Comparison of ENCODE assay signal across 22 cellular contexts in genomic region chr14:85154714-85155113, GRCh38.
DNase-seq lines count a peak whose midpoint lies in the region; ATAC-seq, FAIRE-seq and TF ChIP-seq lines count a peak whose summit lies in the region.
"Had no signal": no experiment of that assay in that cellular context is flagged by ENCODE, and none has a peak within 500 bp of the region (broad histone marks: within the 10 kb centered on the region; RNA-seq: fewer than 3 reads in every experiment).

No MANE protein-coding gene starts in this region.

- no peak for FAIRE-seq in GM12878 (lab: Jason Lieb, UNC)
- FAIRE-seq: A549, D721Med, GM12892, GM18507 had no signal

- TF ChIP-seq EP300 in GM12878 (IDR thresholded peaks at IDR 0.05; ENCODE audit: borderline replicate concordance in 1 of 2, control insufficient read depth in 1 of 2, low read depth in 2 of 2, low read length in 2 of 2): no peak

- H3K27ac ChIP-seq in MM.1S (ENCODE audit: low read length): no peak overlapping the region
- H3K27ac ChIP-seq in GM12878 (ENCODE audit: control insufficient read depth, insufficient read depth): no peak overlapping the region
- H3K27ac ChIP-seq: 22Rv1; A549; BLaER1 treated with 17β-estradiol and CSF1 and Interleukin-3, amounts not matched to agents 10 nM and 100 nM; C4-2B had no signal

- no peaks in the 10 kb centered on the region; the same call in 1 of the 2 replicates for H3F3A ChIP-seq in MM.1S (ENCODE audit: insufficient read depth, low read length)

- RAD21 ChIA-PET in GM12878 (lab: Charles Lee; ENCODE audit: unreplicated experiment): no interaction called here

- no peaks in the 10 kb centered on the region for H3K9me2 ChIP-seq in MM.1S (replicated peaks; ENCODE audit: insufficient read depth, low read length)

- POLR2A ChIA-PET in GM12878 (lab: Charles Lee): no interaction called here

- H3K36me3 ChIP-seq in MM.1S (replicated peaks; ENCODE audit: insufficient read depth, low read length): no peaks in the 10 kb centered on the region
- H3K36me3 ChIP-seq in GM12878 (ENCODE audit: control insufficient read depth in 2 of 2, insufficient read depth in 2 of 2, low read length in 1 of 2): no peaks in the 10 kb centered on the region
- H3K36me3 ChIP-seq: BLaER1 treated with 17β-estradiol and CSF1 and Interleukin-3, amounts not matched to agents 10 nM and 100 nM had no signal

- no TSS peak for BruUV-seq in GM12878 (replicated peaks; lab: Mats Ljungman, UMichigan)

- no peaks in the 10 kb centered on the region for H3K4me1 ChIP-seq in MM.1S (ENCODE audit: low read length)
- H3K4me1 ChIP-seq in GM12878 (ENCODE audit: control insufficient read depth, insufficient read depth, low read length): no peaks in the 10 kb centered on the region
- H3K4me1 ChIP-seq: A549; BLaER1 treated with 17β-estradiol and CSF1 and Interleukin-3, amounts not matched to agents 10 nM and 100 nM had no signal

- intact Hi-C loops in GM12878 (cut with micrococcal nuclease; ENCODE audit: unreplicated experiment): no loop called here

- no peak overlapping the region for H2AFZ ChIP-seq in MM.1S (ENCODE audit: low read length)
- H2AFZ ChIP-seq in GM12878 (ENCODE audit: control insufficient read depth, low read depth, low read length): no peak overlapping the region

- H3K27me3 ChIP-seq in MM.1S (replicated peaks; ENCODE audit: insufficient read depth, low read length) (no peaks in the 10 kb centered on the region), GM12878 (replicated peaks in 1 of 2; ENCODE audit: control insufficient read depth in 2 of 2, insufficient read depth in 2 of 2, low read length in 1 of 2) (no peaks in the 10 kb centered on the region)
- H3K27me3 ChIP-seq: BLaER1 treated with 17β-estradiol and CSF1 and Interleukin-3, amounts not matched to agents 10 nM and 100 nM had no signal

- H3K79me2 ChIP-seq in MM.1S (ENCODE audit: low read length): no peaks in the 10 kb centered on the region
- H3K79me2 ChIP-seq in GM12878 (ENCODE audit: control insufficient read depth, insufficient read depth, low read length): no peaks in the 10 kb centered on the region

- ATAC-seq in GM12878: peak; percentile 87
- ATAC-seq: A549; CD8-positive, alpha-beta T cell had no signal

- 42% methylated on average over 3 of the region's 3 CpGs for WGBS in GM12878 (ENCODE audit: insufficient coverage, insufficient replicate concordance, low lambda C conversion rate, missing lambda C conversion rate)

- CTCF ChIA-PET in GM12878 (lab: Yijun Ruan, JAX): no interaction called here

- no peak overlapping the region for H3K9ac ChIP-seq in MM.1S (ENCODE audit: low read length)
- H3K9ac ChIP-seq in GM12878 (ENCODE audit: control insufficient read depth, insufficient read depth, low read length): no peak overlapping the region
- H3K9ac ChIP-seq: BLaER1 treated with 17β-estradiol and CSF1 and Interleukin-3, amounts not matched to agents 10 nM and 100 nM had no signal

- H3K4me3 ChIP-seq in GM12865 (ENCODE audit: low read depth, low read length) (no peak overlapping the region), MM.1S (ENCODE audit: low read length) (no peak overlapping the region), GM12878 (no peak overlapping the region)
- H3K4me3 ChIP-seq: A549; BLaER1 treated with 17β-estradiol and CSF1 and Interleukin-3, amounts not matched to agents 10 nM and 100 nM had no signal

- in situ Hi-C loops in GM12878 (cut with MboI): no loop called here

- H3K9me3 ChIP-seq in MM.1S (replicated peaks; ENCODE audit: insufficient read depth, low read length): no peaks in the 10 kb centered on the region
- no peaks in the 10 kb centered on the region for H3K9me3 ChIP-seq in GM12878 (replicated peaks; ENCODE audit: control insufficient read depth, insufficient read depth, low read length)
- H3K9me3 ChIP-seq: A549; BLaER1 treated with 17β-estradiol and CSF1 and Interleukin-3, amounts not matched to agents 10 nM and 100 nM; Caco-2 had no signal

- TF ChIP-seq POLR2A in GM12878 (IDR thresholded peaks at IDR 0.05; ENCODE audit: low read depth, low read length): no peak

- DNase-seq in GM12865 (ENCODE audit: low read depth) (peak; percentile 1), MM.1S (peak; percentile 50), GM12878 (ENCODE audit: low read depth, low spot score) (no peak), cortex of kidney (lab: John Stamatoyannopoulos, UW) (no peak), glomerular visceral epithelial cell (ENCODE audit: extremely low spot score) (no peak)
- DNase-seq: AML-193; Caco-2; Calu3; CD4-positive, alpha-beta T cell; CD8-positive, alpha-beta T cell; DMS53; DMS79; DND-41; EL; GDM1 had no signal

- SMC1A ChIA-PET in GM12878 (lab: Charles Lee; ENCODE audit: uncharacterized antibody, unreplicated experiment): no interaction called here

- TF ChIP-seq CTCF in GM12865 (IDR thresholded peaks at IDR 0.05; ENCODE audit: insufficient read depth, low read depth, low read length, missing control alignments) (no peak), MM.1S (IDR thresholded peaks at IDR 0.05; ENCODE audit: low read length) (no peak), GM12878 (IDR thresholded peaks at IDR 0.05 in 2 of 3, conservative IDR thresholded peaks at IDR 0.05 in 1 of 3; ENCODE audit: control insufficient read depth in 2 of 3, extremely low read depth in 1 of 3, insufficient read depth in 1 of 3, low read depth in 3 of 3, low read length in 3 of 3) (no peak)

- H4K20me1 ChIP-seq in MM.1S (ENCODE audit: insufficient read depth, low read length) (no peaks in the 10 kb centered on the region), GM12878 (ENCODE audit: control insufficient read depth, insufficient read depth) (no peaks in the 10 kb centered on the region)
- H4K20me1 ChIP-seq: BLaER1 treated with 17β-estradiol and CSF1 and Interleukin-3, amounts not matched to agents 10 nM and 100 nM had no signal

- H3K4me2 ChIP-seq in MM.1S (ENCODE audit: low read depth, low read length) (no peak overlapping the region), GM12878 (ENCODE audit: control insufficient read depth, insufficient read depth) (no peak overlapping the region)
- H3K4me2 ChIP-seq: A549; BLaER1 treated with 17β-estradiol and CSF1 and Interleukin-3, amounts not matched to agents 10 nM and 100 nM had no signal

- TF ChIP-seq RAD21 in GM12878 (IDR thresholded peaks at IDR 0.05; ENCODE audit: insufficient read depth, low read depth, low read length): no peak

TF ChIP-seq in GM12878, 131 proteins besides CTCF, POLR2A, EP300 and RAD21:
- peak; percentile 35 to 54; a peak in 2 of 4 replicates for TF ChIP-seq IKZF2 (IDR thresholded peaks at IDR 0.05)
- TF ChIP-seq MEF2B (IDR thresholded peaks at IDR 0.05; ENCODE audit: partially characterized antibody, poor library complexity, severe bottlenecking): peak; percentile 27
- TF ChIP-seq CHD1 (IDR thresholded peaks at IDR 0.05; ENCODE audit: low read depth, low read length): no peak
- TF ChIP-seq ATF7 (IDR thresholded peaks at IDR 0.05; ENCODE audit: low read depth): 0 out of 2 replicates have a peak, but pooled peaks have one; percentile 35
TF ChIP-seq in GM12878: peak in this region for 3.

Comparison
In these comparisons a context has a peak if more than half of its experiments do, and no peak if none do; other contexts are left out.
1. DNase-seq: peak in GM12865 (single experiment) and MM.1S (single experiment); none in GM12878 (single experiment), cortex of kidney (single experiment) and glomerular visceral epithelial cell (single experiment).